ENCODE assay signal across 28 cellular contexts in the genomic region with DNA sequence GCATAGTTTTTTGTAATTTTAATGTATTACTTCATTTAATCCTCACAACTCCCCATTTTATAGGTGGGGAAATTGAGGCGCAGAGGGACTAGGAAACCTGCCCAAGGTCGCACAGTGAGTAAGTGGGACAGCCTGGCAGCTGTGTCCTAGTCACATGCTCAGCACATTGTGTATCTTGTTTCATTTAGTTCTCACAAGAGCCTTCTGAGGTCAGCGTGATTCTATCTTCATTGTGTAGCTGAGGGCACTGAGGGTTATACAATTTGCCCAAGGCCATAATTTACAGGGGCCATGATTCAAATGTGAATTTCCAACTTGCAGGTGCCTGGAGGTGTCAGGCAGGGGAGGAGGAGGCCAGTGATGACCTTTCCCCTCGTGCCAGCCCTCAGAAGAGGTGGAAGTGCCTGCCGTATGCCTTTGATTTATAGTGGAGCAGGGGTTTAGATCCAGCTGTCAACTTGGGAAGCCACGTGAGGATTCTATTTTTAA. TPM values are rescaled to one million over a fixed set of nuclear protein-coding genes. Genes with fewer than 3 reads are reported as not detected.
DNase-seq lines count a peak whose midpoint lies in the region; ATAC-seq and TF ChIP-seq lines count a peak whose summit lies in the region.
"Had no signal": no experiment of that assay in that cellular context is flagged by ENCODE, and none has a peak within 500 bp of the region (broad histone marks: within the 10 kb centered on the region; RNA-seq: fewer than 3 reads in every experiment).

No MANE protein-coding gene starts in this region.

- H3K27ac Mint-ChIP-seq in nephron progenitor cell = peak overlapping the region; percentile 45
- H3K27ac Mint-ChIP-seq in immature natural killer cell = no peak overlapping the region
- no peak overlapping the region for H3K27ac Mint-ChIP-seq in stimulated activated naive B cell treated with anti-CD40 and anti-IgM and Interleukin-4, amounts not matched to agents 10 μg/mL and 1 μg/mL and 100 μg/mL, for 72 hours
- H3K27ac Mint-ChIP-seq: activated B cell treated with CpG ODN at 0.5 μM for 24 hours; activated CD4-positive, alpha-beta memory T cell treated with anti-CD3 and anti-CD28 coated beads for 36 hours had no signal

- no peak for TF ChIP-seq CTCF in nephron progenitor cell (IDR thresholded peaks at IDR 0.05)
- no peak for TF ChIP-seq CTCF in WERI-Rb-1 (IDR thresholded peaks at IDR 0.05; ENCODE audit: low read depth, low read length)

- H3K9me3 ChIP-seq in WERI-Rb-1 (ENCODE audit: severe bottlenecking) (no peaks in the 10 kb centered on the region), GM23248 (ENCODE audit: low read depth) (no peaks in the 10 kb centered on the region)

- H3K27me3 Mint-ChIP-seq in nephron progenitor cell (ENCODE audit: low read depth, poor library complexity) (peaks cover 4% of the 10 kb centered on the region), immature natural killer cell (ENCODE audit: low read depth in 3 of 3) (peaks cover 0 to 9% (median 3%) of the 10 kb centered on the region in 3 donors)
- peaks cover 6 to 8% of the 10 kb centered on the region in 2 donors for H3K27me3 Mint-ChIP-seq in stimulated activated naive B cell treated with anti-CD40 and anti-IgM and Interleukin-4, amounts not matched to agents 10 μg/mL and 1 μg/mL and 100 μg/mL, for 72 hours

- no peaks in the 10 kb centered on the region for H3K36me3 Mint-ChIP-seq in nephron progenitor cell (ENCODE audit: low read depth)
- no peaks in the 10 kb centered on the region for H3K36me3 Mint-ChIP-seq in immature natural killer cell
- no peaks in the 10 kb centered on the region for H3K36me3 Mint-ChIP-seq in stimulated activated naive B cell treated with anti-CD40 and anti-IgM and Interleukin-4, amounts not matched to agents 10 μg/mL and 1 μg/mL and 100 μg/mL, for 72 hours
- H3K36me3 Mint-ChIP-seq: activated CD4-positive, alpha-beta memory T cell treated with anti-CD3 and anti-CD28 coated beads for 36 hours had no signal

- no peak overlapping the region for H2AFZ ChIP-seq in GM23248

- H3K9me3 Mint-ChIP-seq in nephron progenitor cell = no peaks in the 10 kb centered on the region
- H3K9me3 Mint-ChIP-seq in immature natural killer cell = no peaks in the 10 kb centered on the region
- no peaks in the 10 kb centered on the region for H3K9me3 Mint-ChIP-seq in stimulated activated naive B cell treated with anti-CD40 and anti-IgM and Interleukin-4, amounts not matched to agents 10 μg/mL and 1 μg/mL and 100 μg/mL, for 72 hours
- H3K9me3 Mint-ChIP-seq: activated B cell treated with CpG ODN at 0.5 μM for 24 hours; activated CD4-positive, alpha-beta memory T cell treated with anti-CD3 and anti-CD28 coated beads for 36 hours had no signal

- no peak overlapping the region for H3K9ac ChIP-seq in GM23248

- H3K4me3 Mint-ChIP-seq in nephron progenitor cell (no peak overlapping the region), immature natural killer cell (no peak overlapping the region)
- no peak overlapping the region for H3K4me3 Mint-ChIP-seq in stimulated activated naive B cell treated with anti-CD40 and anti-IgM and Interleukin-4, amounts not matched to agents 10 μg/mL and 1 μg/mL and 100 μg/mL, for 72 hours
- H3K4me3 Mint-ChIP-seq: activated B cell treated with CpG ODN at 0.5 μM for 24 hours; activated CD4-positive, alpha-beta memory T cell treated with anti-CD3 and anti-CD28 coated beads for 36 hours had no signal

- in situ Hi-C loops in GM23248 (cut with MboI) = no loop called here

- H3K9me2 ChIP-seq in GM23248 (ENCODE audit: insufficient read depth) = no peaks in the 10 kb centered on the region

- no peaks in the 10 kb centered on the region for H3F3A ChIP-seq in GM23248 (ENCODE audit: insufficient read depth)

- H3K27ac ChIP-seq in WERI-Rb-1 (no peak overlapping the region), GM23248 (no peak overlapping the region)
- H3K27ac ChIP-seq: C4-2B, epithelial cell of prostate had no signal

- ATAC-seq in stimulated activated naive B cell treated with anti-CD40 and anti-IgM and Interleukin-4, amounts not matched to agents 10 μg/mL and 1 μg/mL and 100 μg/mL, for 72 hours (replicated peaks) = no peak
- ATAC-seq: right cardiac atrium, SK-N-SH treated with all-trans-retinoic acid at 6 μM for 48 hours had no signal

- H3K4me3 ChIP-seq in WERI-Rb-1 (ENCODE audit: low read depth, low read length) = no peak overlapping the region
- no peak overlapping the region for H3K4me3 ChIP-seq in GM23248

- H3K36me3 ChIP-seq in WERI-Rb-1 (no peaks in the 10 kb centered on the region), GM23248 (ENCODE audit: low read depth) (no peaks in the 10 kb centered on the region)

- no peak overlapping the region for H3K4me2 ChIP-seq in GM23248 (ENCODE audit: unreplicated experiment)

- H4K20me1 ChIP-seq in GM23248 (ENCODE audit: insufficient read depth) = no peaks in the 10 kb centered on the region

- DNase-seq in DMS153 (lab: John Stamatoyannopoulos, UW) (peak; percentile 84), NCI-H146 (lab: John Stamatoyannopoulos, UW) (peak; percentile 88), SHP77 (lab: John Stamatoyannopoulos, UW) (peak; percentile 72 to 74), nephron progenitor cell (peak; percentile 34), immature natural killer cell (no peak), WERI-Rb-1 (no peak), GM23248 (no peak)
- no peak for DNase-seq in stimulated activated naive B cell treated with anti-CD40 and anti-IgM and Interleukin-4, amounts not matched to agents 10 μg/mL and 1 μg/mL and 100 μg/mL, for 72 hours
- DNase-seq: ACHN; activated B cell treated with CpG ODN at 0.5 μM for 24 hours; activated CD4-positive, alpha-beta memory T cell treated with anti-CD3 and anti-CD28 coated beads for 36 hours; amygdala; central memory CD4-positive, alpha-beta T cell; DMS79 treated with DMSO at 0.1 percent for 48 hours; hypothalamus; islet precursor cell; Karpas-422; NCI-H226; right cardiac atrium; stimulated activated CD4-positive, alpha-beta T cell treated with anti-CD3 and anti-CD28 coated beads, Interleukin-15, amount 100 ng/mL, for 24 hours; substantia nigra had no signal

- 26 to 28% methylated on average over 6 of the region's 6 CpGs for WGBS in GM23248 (ENCODE audit: low coverage in 1 of 2, low lambda C conversion rate in 2 of 2, missing lambda C conversion rate in 2 of 2), 2 experiments

- H3K79me2 ChIP-seq in GM23248 (ENCODE audit: insufficient read depth) = no peaks in the 10 kb centered on the region

- H3K4me1 ChIP-seq in GM23248 (ENCODE audit: insufficient read depth) = no peaks in the 10 kb centered on the region

- no peaks in the 10 kb centered on the region for H3K27me3 ChIP-seq in WERI-Rb-1 (ENCODE audit: insufficient read depth, low read depth, severe bottlenecking)
- peaks cover 27% of the 10 kb centered on the region for H3K27me3 ChIP-seq in GM23248 (replicated peaks; ENCODE audit: insufficient read depth)

- H3K4me1 Mint-ChIP-seq in nephron progenitor cell = peaks cover 69% of the 10 kb centered on the region
- H3K4me1 Mint-ChIP-seq in immature natural killer cell = peaks cover 4 to 7% of the 10 kb centered on the region in 2 donors
- peaks cover 0 to 2% of the 10 kb centered on the region in 2 donors for H3K4me1 Mint-ChIP-seq in stimulated activated naive B cell treated with anti-CD40 and anti-IgM and Interleukin-4, amounts not matched to agents 10 μg/mL and 1 μg/mL and 100 μg/mL, for 72 hours
- H3K4me1 Mint-ChIP-seq: activated B cell treated with CpG ODN at 0.5 μM for 24 hours had no signal

RNA-seq across cellular contexts. Expression of gene SMOC1, which starts 30.3 kb away (rescaled TPM):
- not detected for polyA plus RNA-seq in immature natural killer cell
- total RNA-seq in GM23248 (2014; rRNA removed; shearing (Covaris generic)) = 3.5 and 4.6 TPM in 2 replicates
- 0.70 and 1.3 TPM in 2 replicates for polyA plus RNA-seq in GM23248 (2016; fragmentation: Nextera tagmentation; extraction: Ambion mirVana)
- total RNA-seq: activated B cell treated with CpG ODN at 0.5 μM for 24 hours; activated CD4-positive, alpha-beta memory T cell treated with anti-CD3 and anti-CD28 coated beads for 36 hours; fibroblast of villous mesenchyme had no signal

RNA-seq across cellular contexts. Expression of gene SLC10A1, which starts 51.9 kb away (rescaled TPM):
- polyA plus RNA-seq in immature natural killer cell (under 1 TPM in 1 of 3 donors, not detected in 2; 0.09 TPM), GM23248 (2016; fragmentation: Nextera tagmentation; extraction: Ambion mirVana) (not detected in 2 replicates)
- total RNA-seq in GM23248 (2014; rRNA removed; shearing (Covaris generic)) = not detected in 2 replicates
- total RNA-seq: activated B cell treated with CpG ODN at 0.5 μM for 24 hours; activated CD4-positive, alpha-beta memory T cell treated with anti-CD3 and anti-CD28 coated beads for 36 hours; fibroblast of villous mesenchyme; H1; HT1080; omental fat pad; right cardiac atrium had no signal
- polyA plus RNA-seq: H1, right cardiac atrium had no signal

Comparison
In these comparisons a context has a peak if more than half of its experiments do, and no peak if none do; other contexts are left out.
1. DNase-seq: peak in DMS153 (single experiment), NCI-H146 (single experiment), SHP77 (2 of 2) and nephron progenitor cell (single experiment); none in immature natural killer cell (0 of 3), stimulated activated naive B cell treated with anti-CD40 and anti-IgM and Interleukin-4, amounts not matched to agents 10 μg/mL and 1 μg/mL and 100 μg/mL, for 72 hours (single experiment), WERI-Rb-1 (single experiment) and GM23248 (single experiment).